ENCODE assay signal across 1 cellular context in the genomic region with DNA sequence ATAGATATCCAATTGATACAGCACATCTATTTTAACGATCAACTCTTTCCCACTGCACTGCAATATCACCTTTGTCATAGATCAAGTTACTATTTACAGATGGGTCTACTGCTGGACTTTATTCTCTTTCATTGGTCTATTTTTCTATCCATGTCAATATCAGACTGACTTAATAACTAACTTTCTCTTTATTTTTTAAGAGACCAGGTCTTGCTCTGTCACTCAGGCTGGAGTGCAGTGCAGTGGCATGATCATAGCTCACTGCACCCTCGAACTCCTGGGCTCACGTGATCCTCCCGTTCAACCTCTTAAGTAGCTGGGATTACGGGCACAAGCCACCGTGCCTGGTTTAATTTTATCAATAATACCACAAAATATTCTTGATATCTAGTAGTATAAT.
TF ChIP-seq lines count a peak whose summit lies in the region.

No MANE protein-coding gene starts in this region.

TF ChIP-seq in liver, 16 proteins besides CTCF, POLR2A, EP300 and RAD21 (continued from another document):
- TF ChIP-seq, protein P1, sequence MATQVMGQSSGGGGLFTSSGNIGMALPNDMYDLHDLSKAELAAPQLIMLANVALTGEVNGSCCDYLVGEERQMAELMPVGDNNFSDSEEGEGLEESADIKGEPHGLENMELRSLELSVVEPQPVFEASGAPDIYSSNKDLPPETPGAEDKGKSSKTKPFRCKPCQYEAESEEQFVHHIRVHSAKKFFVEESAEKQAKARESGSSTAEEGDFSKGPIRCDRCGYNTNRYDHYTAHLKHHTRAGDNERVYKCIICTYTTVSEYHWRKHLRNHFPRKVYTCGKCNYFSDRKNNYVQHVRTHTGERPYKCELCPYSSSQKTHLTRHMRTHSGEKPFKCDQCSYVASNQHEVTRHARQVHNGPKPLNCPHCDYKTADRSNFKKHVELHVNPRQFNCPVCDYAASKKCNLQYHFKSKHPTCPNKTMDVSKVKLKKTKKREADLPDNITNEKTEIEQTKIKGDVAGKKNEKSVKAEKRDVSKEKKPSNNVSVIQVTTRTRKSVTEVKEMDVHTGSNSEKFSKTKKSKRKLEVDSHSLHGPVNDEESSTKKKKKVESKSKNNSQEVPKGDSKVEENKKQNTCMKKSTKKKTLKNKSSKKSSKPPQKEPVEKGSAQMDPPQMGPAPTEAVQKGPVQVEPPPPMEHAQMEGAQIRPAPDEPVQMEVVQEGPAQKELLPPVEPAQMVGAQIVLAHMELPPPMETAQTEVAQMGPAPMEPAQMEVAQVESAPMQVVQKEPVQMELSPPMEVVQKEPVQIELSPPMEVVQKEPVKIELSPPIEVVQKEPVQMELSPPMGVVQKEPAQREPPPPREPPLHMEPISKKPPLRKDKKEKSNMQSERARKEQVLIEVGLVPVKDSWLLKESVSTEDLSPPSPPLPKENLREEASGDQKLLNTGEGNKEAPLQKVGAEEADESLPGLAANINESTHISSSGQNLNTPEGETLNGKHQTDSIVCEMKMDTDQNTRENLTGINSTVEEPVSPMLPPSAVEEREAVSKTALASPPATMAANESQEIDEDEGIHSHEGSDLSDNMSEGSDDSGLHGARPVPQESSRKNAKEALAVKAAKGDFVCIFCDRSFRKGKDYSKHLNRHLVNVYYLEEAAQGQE (IDR thresholded peaks at IDR 0.05), result peak; percentile 67
- TF ChIP-seq SP1 (IDR thresholded peaks at IDR 0.05) (peak; percentile 88), TAF1 (conservative IDR thresholded peaks at IDR 0.05) (no peak), GABPA (IDR thresholded peaks at IDR 0.05 in 1 of 2, conservative IDR thresholded peaks at IDR 0.05 in 1 of 2) (peak in 1 of 2 donors; percentile 14), NR2F2 (IDR thresholded peaks at IDR 0.05) (no peak), FOXA1 (IDR thresholded peaks at IDR 0.05) (peak; percentile 89), JUND (IDR thresholded peaks at IDR 0.05) (peak in 1 of 2 donors; percentile 53), FOXA2 (IDR thresholded peaks at IDR 0.05) (peak; percentile 89), EGR1 (IDR thresholded peaks at IDR 0.05; ENCODE audit: low read depth in 2 of 2) (no peak), HNF4G (IDR thresholded peaks at IDR 0.05) (peak; percentile 41), RXRA (IDR thresholded peaks at IDR 0.05) (peak; percentile 58 to 72), YY1 (IDR thresholded peaks at IDR 0.05) (peak; percentile 18)
- TF ChIP-seq, protein P2, sequence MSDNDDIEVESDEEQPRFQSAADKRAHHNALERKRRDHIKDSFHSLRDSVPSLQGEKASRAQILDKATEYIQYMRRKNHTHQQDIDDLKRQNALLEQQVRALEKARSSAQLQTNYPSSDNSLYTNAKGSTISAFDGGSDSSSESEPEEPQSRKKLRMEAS (IDR thresholded peaks at IDR 0.05), result peak; percentile 33
- TF ChIP-seq, protein P3, sequence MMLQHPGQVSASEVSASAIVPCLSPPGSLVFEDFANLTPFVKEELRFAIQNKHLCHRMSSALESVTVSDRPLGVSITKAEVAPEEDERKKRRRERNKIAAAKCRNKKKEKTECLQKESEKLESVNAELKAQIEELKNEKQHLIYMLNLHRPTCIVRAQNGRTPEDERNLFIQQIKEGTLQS (IDR thresholded peaks at IDR 0.05), result peak; percentile 38
